Comparison of ENCODE assay signal across 9 cellular contexts in genomic region chr1:12345350-12346217, GRCh38.
DNase-seq lines count a peak whose midpoint lies in the region; ATAC-seq lines count a peak whose summit lies in the region.
"Had no signal": no experiment of that assay in that cellular context is flagged by ENCODE, and none has a peak within 500 bp of the region (broad histone marks: within the 10 kb centered on the region; RNA-seq: fewer than 3 reads in every experiment).

No MANE protein-coding gene starts in this region.

- ATAC-seq in memory B cell (ENCODE audit: low read depth) (peak; percentile 68), GM18907 (IDR thresholded peaks at IDR 0.05; ENCODE audit: unreplicated experiment) (no peak), HG03135 (IDR thresholded peaks at IDR 0.05; ENCODE audit: unreplicated experiment) (no peak), GM21786 (IDR thresholded peaks at IDR 0.05; ENCODE audit: unreplicated experiment) (no peak)
- ATAC-seq: GM23338 had no signal

- peaks cover 49% of the 10 kb centered on the region for H3K4me1 Mint-ChIP-seq in activated T-helper 2 cell treated with anti-CD3 and anti-CD28 coated beads, Interferon-gamma antibody, Interleukin-2, Interleukin-4, amounts not matched to agents 10 μg/mL and 5 μg/mL and 100 μg/mL, durations not matched to agents 14 hours and 24 hours and 36 hours (ENCODE audit: low read depth)
- peaks cover 29% of the 10 kb centered on the region for H3K4me1 Mint-ChIP-seq in memory B cell

- peak overlapping the region; percentile 88 for H3K27ac Mint-ChIP-seq in activated T-helper 2 cell treated with anti-CD3 and anti-CD28 coated beads, Interferon-gamma antibody, Interleukin-2, Interleukin-4, amounts not matched to agents 10 μg/mL and 5 μg/mL and 100 μg/mL, durations not matched to agents 14 hours and 24 hours and 36 hours
- peak overlapping the region; percentile 93 for H3K27ac Mint-ChIP-seq in memory B cell
- H3K27ac Mint-ChIP-seq: GM23338 had no signal

- peaks cover 14% of the 10 kb centered on the region for H3K9me3 Mint-ChIP-seq in activated T-helper 2 cell treated with anti-CD3 and anti-CD28 coated beads, Interferon-gamma antibody, Interleukin-2, Interleukin-4, amounts not matched to agents 10 μg/mL and 5 μg/mL and 100 μg/mL, durations not matched to agents 14 hours and 24 hours and 36 hours
- H3K9me3 Mint-ChIP-seq in memory B cell: peaks cover 7% of the 10 kb centered on the region
- H3K9me3 Mint-ChIP-seq: GM23338 had no signal

- H3K27me3 Mint-ChIP-seq in activated T-helper 2 cell treated with anti-CD3 and anti-CD28 coated beads, Interferon-gamma antibody, Interleukin-2, Interleukin-4, amounts not matched to agents 10 μg/mL and 5 μg/mL and 100 μg/mL, durations not matched to agents 14 hours and 24 hours and 36 hours (ENCODE audit: low read depth): no peaks in the 10 kb centered on the region
- no peaks in the 10 kb centered on the region for H3K27me3 Mint-ChIP-seq in memory B cell

- peak in 4 of 6 experiments; percentile 3 to 35 (median 16) for DNase-seq in stimulated activated naive CD4-positive, alpha-beta T cell (lab: John Stamatoyannopoulos, UW)
- no peak for DNase-seq in stimulated activated naive CD4-positive, alpha-beta T cell treated with Interleukin-2 at 50 U/mL for 16 hours (lab: John Stamatoyannopoulos, UW)
- DNase-seq in activated T-helper 2 cell treated with anti-CD3 and anti-CD28 coated beads, Interferon-gamma antibody, Interleukin-2, Interleukin-4, amounts not matched to agents 10 μg/mL and 5 μg/mL and 100 μg/mL, durations not matched to agents 14 hours and 24 hours and 36 hours (ENCODE audit: low spot score): peak; percentile 15
- DNase-seq in memory B cell (ENCODE audit: low spot score in 2 of 2) (no peak), AG08396 (ENCODE audit: low spot score) (no peak)

- peak overlapping the region; percentile 61 for H3K4me3 Mint-ChIP-seq in activated T-helper 2 cell treated with anti-CD3 and anti-CD28 coated beads, Interferon-gamma antibody, Interleukin-2, Interleukin-4, amounts not matched to agents 10 μg/mL and 5 μg/mL and 100 μg/mL, durations not matched to agents 14 hours and 24 hours and 36 hours (ENCODE audit: low read depth)
- H3K4me3 Mint-ChIP-seq in memory B cell: peak overlapping the region; percentile 81
- H3K4me3 Mint-ChIP-seq: GM23338 had no signal

- intact Hi-C loops in activated T-helper 2 cell treated with anti-CD3 and anti-CD28 coated beads, Interferon-gamma antibody, Interleukin-2, Interleukin-4, amounts not matched to agents 10 μg/mL and 5 μg/mL and 100 μg/mL, durations not matched to agents 14 hours and 24 hours and 36 hours (cut with micrococcal nuclease): loop anchor here (1.0 kb wide), 4 partner anchors 40 to 274 kb away; no protein-coding TSS in a partner anchor

- H3K36me3 Mint-ChIP-seq in activated T-helper 2 cell treated with anti-CD3 and anti-CD28 coated beads, Interferon-gamma antibody, Interleukin-2, Interleukin-4, amounts not matched to agents 10 μg/mL and 5 μg/mL and 100 μg/mL, durations not matched to agents 14 hours and 24 hours and 36 hours (ENCODE audit: low read depth): peaks cover 74% of the 10 kb centered on the region
- H3K36me3 Mint-ChIP-seq in memory B cell: peaks cover 26% of the 10 kb centered on the region

Comparison
In these comparisons a context has a peak if more than half of its experiments do, and no peak if none do; other contexts are left out.
1. DNase-seq: peak in stimulated activated naive CD4-positive, alpha-beta T cell (4 of 6) and activated T-helper 2 cell treated with anti-CD3 and anti-CD28 coated beads, Interferon-gamma antibody, Interleukin-2, Interleukin-4, amounts not matched to agents 10 μg/mL and 5 μg/mL and 100 μg/mL, durations not matched to agents 14 hours and 24 hours and 36 hours (single experiment); none in stimulated activated naive CD4-positive, alpha-beta T cell treated with Interleukin-2 at 50 U/mL for 16 hours (single experiment), memory B cell (0 of 2) and AG08396 (single experiment).